9 cellular contexts compared by ENCODE assay signal in the genomic region with DNA sequence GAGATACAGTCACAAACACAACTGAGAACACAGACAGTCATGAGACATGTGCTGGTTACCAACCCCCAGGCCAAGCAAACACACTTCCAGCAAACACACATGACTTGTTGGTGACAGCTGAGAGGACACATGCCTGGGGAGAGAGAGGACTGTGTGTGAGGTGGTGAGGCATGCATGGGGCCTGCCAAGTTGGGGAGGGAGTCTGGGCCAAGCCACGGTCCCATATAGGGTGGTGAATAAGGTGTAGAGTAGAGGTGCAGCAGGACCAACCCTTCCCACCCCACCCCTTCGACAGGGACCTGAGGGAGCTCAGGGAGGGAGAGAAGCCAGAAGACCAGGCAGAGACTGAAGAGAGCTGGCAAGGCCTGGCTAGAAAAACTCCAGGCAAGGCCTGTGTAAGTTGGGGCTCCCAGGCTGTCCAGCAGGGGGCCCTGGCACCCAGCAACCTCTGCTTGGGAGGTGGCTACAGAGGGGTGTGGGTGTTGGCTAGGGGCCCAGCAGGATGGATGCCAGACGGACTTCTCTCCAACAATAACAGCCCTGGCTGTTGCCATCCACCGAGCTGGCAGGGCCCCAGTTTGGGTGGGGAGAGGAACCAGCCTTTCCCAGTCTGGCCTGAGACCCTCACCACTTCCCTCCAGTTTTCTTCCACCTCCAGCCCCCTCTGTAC. TPM values are rescaled to one million over a fixed set of nuclear protein-coding genes. Genes with fewer than 3 reads are reported as not detected.
DNase-seq lines count a peak whose midpoint lies in the region; ATAC-seq and TF ChIP-seq lines count a peak whose summit lies in the region.
"Had no signal": no experiment of that assay in that cellular context is flagged by ENCODE, and none has a peak within 500 bp of the region (broad histone marks: within the 10 kb centered on the region; RNA-seq: fewer than 3 reads in every experiment).

No MANE protein-coding gene starts in this region.

- H3K4me1 ChIP-seq in KMS-11 (ENCODE audit: low read depth, poor library complexity, severe bottlenecking) (peaks cover 70% of the 10 kb centered on the region), foreskin keratinocyte (peaks cover 5% of the 10 kb centered on the region), osteoblast (ENCODE audit: insufficient read depth, low read length) (peaks cover 40% of the 10 kb centered on the region), thymus (ENCODE audit: control insufficient read depth, insufficient read depth, low read length) (peaks cover 57% of the 10 kb centered on the region)

- 12% methylated on average over 4 of the region's 4 CpGs for WGBS in thymus

- ATAC-seq in GM19455 (IDR thresholded peaks at IDR 0.05; ENCODE audit: unreplicated experiment) = peak; percentile 37
- peak; percentile 67 for ATAC-seq in foreskin keratinocyte

- no peak overlapping the region for H3K4me3 ChIP-seq in KMS-11 (IDR thresholded peaks at IDR 0.05; ENCODE audit: insufficient read depth, low read depth, low read length)
- peak overlapping the region; percentile 47 for H3K4me3 ChIP-seq in osteoblast (ENCODE audit: insufficient read depth, low read length)
- H3K4me3 ChIP-seq in thymus (ENCODE audit: low read length) = no peak overlapping the region

- H3K9me3 ChIP-seq in osteoblast (ENCODE audit: low read depth, low read length) (no peaks in the 10 kb centered on the region), thymus (ENCODE audit: control insufficient read depth) (no peaks in the 10 kb centered on the region)

- peak; percentile 82 for TF ChIP-seq CTCF in KMS-11 (conservative IDR thresholded peaks at IDR 0.05; ENCODE audit: low read depth, low read length)
- peak; percentile 82 for TF ChIP-seq CTCF in foreskin keratinocyte (conservative IDR thresholded peaks at IDR 0.05)
- peak; percentile 89 for TF ChIP-seq CTCF in osteoblast (IDR thresholded peaks at IDR 0.05; ENCODE audit: extremely low read depth, low read depth, low read length)

- H4K20me1 ChIP-seq in KMS-11 (ENCODE audit: insufficient read depth) (peaks cover 8% of the 10 kb centered on the region; the same call in 1 of the 2 replicates), osteoblast (ENCODE audit: insufficient read depth, low read length) (no peaks in the 10 kb centered on the region)

- no peaks in the 10 kb centered on the region for H3K27me3 ChIP-seq in KMS-11 (ENCODE audit: insufficient read depth, low read depth)
- H3K27me3 ChIP-seq in foreskin keratinocyte = peaks cover 4% of the 10 kb centered on the region
- no peaks in the 10 kb centered on the region for H3K27me3 ChIP-seq in osteoblast (ENCODE audit: insufficient read depth, low read length)
- no peaks in the 10 kb centered on the region for H3K27me3 ChIP-seq in thymus (ENCODE audit: control insufficient read depth, insufficient read depth)

- H3K27ac ChIP-seq in KMS-11 (peak overlapping the region; percentile 69), foreskin keratinocyte (no peak overlapping the region), osteoblast (ENCODE audit: low read depth, low read length) (no peak overlapping the region), thymus (ENCODE audit: low read depth) (peak overlapping the region; percentile 74)

- H3K9ac ChIP-seq in KMS-11 = peak overlapping the region; percentile 18; the same call in 1 of the 2 replicates

- H3K79me2 ChIP-seq in KMS-11 (ENCODE audit: insufficient read depth, low read depth) = peaks cover 25% of the 10 kb centered on the region
- peaks cover 16% of the 10 kb centered on the region for H3K79me2 ChIP-seq in osteoblast (ENCODE audit: insufficient read depth, low read length)

- DNase-seq in CD1c-positive myeloid dendritic cell (ENCODE audit: extremely low spot score) (peak; percentile 84), SHP77 (lab: John Stamatoyannopoulos, UW) (peak; percentile 84 to 89), foreskin keratinocyte (peak in 1 of 2 donors; percentile 63), osteoblast (ENCODE audit: insufficient read length, low spot score, missing footprints) (peak; percentile 99)
- peak; percentile 53 for DNase-seq in activated gamma-delta T cell treated with anti-CD3 and anti-CD28 coated beads, Interleukin-2, amount 50 U/mL, for 16 hours (ENCODE audit: low read depth)

- peak overlapping the region; percentile 47 for H2AFZ ChIP-seq in KMS-11 (ENCODE audit: low read depth)
- H2AFZ ChIP-seq in osteoblast (ENCODE audit: low read length) = peak overlapping the region; percentile 73

- H3K4me2 ChIP-seq in KMS-11 = peak overlapping the region; percentile 51
- peak overlapping the region; percentile 64 for H3K4me2 ChIP-seq in osteoblast (ENCODE audit: insufficient read depth, low read length)

- no peaks in the 10 kb centered on the region for H3K36me3 ChIP-seq in KMS-11 (ENCODE audit: insufficient read depth)
- no peaks in the 10 kb centered on the region for H3K36me3 ChIP-seq in osteoblast (ENCODE audit: insufficient read depth, low read length)
- no peaks in the 10 kb centered on the region for H3K36me3 ChIP-seq in thymus (ENCODE audit: control insufficient read depth, insufficient read depth)

RNA-seq across cellular contexts. Expression of a gene that starts 2.0 kb away (rescaled TPM):
- total RNA-seq in foreskin keratinocyte = 34.6 and 42.2 TPM in 2 replicates
- polyA plus RNA-seq in foreskin keratinocyte = 42.1 and 50.9 TPM in 2 replicates
- 8.0 and 10.0 TPM in 2 replicates for total RNA-seq in osteoblast
- polyA plus RNA-seq in thymus = 17.9 TPM

RNA-seq across cellular contexts. Expression of a gene that starts 4.7 kb away (rescaled TPM):
- not detected in 2 replicates for total RNA-seq in foreskin keratinocyte
- not detected in 2 replicates for polyA plus RNA-seq in foreskin keratinocyte
- total RNA-seq in osteoblast = not detected in 2 replicates
- 0.80 TPM for polyA plus RNA-seq in thymus
- total RNA-seq: T-helper 2 cell treated with Interferon-gamma antibody and Interleukin-4, amounts not matched to agents 100 ng/mL and 5 ng/mL, for 36 hours had no signal

RNA-seq across cellular contexts. Expression of a gene that starts 25.5 kb away (rescaled TPM):
- total RNA-seq in foreskin keratinocyte (1,007 and 1,222 TPM in 2 replicates), osteoblast (676 and 702 TPM in 2 replicates)
- polyA plus RNA-seq in foreskin keratinocyte (607 and 798 TPM in 2 replicates), thymus (252 TPM)

RNA-seq across cellular contexts. Expression of a gene that starts 35.9 kb away (rescaled TPM):
- 76.7 and 77.0 TPM in 2 replicates for total RNA-seq in foreskin keratinocyte
- polyA plus RNA-seq in foreskin keratinocyte = 72.9 and 79.6 TPM in 2 replicates
- total RNA-seq in osteoblast = 86.0 and 94.1 TPM in 2 replicates
- polyA plus RNA-seq in thymus = 18.8 TPM

RNA-seq across cellular contexts. Expression of a gene that starts 43.9 kb away (rescaled TPM):
- 15.8 and 16.8 TPM in 2 replicates for total RNA-seq in foreskin keratinocyte
- polyA plus RNA-seq in foreskin keratinocyte = 16.9 and 18.7 TPM in 2 replicates
- total RNA-seq in osteoblast = 3.2 and 4.7 TPM in 2 replicates
- polyA plus RNA-seq in thymus = 16.4 TPM

Comparison
In these comparisons a context has a peak if more than half of its experiments do, and no peak if none do; other contexts are left out.
1. H3K27ac ChIP-seq: peak in KMS-11 (single experiment) and thymus (single experiment); none in foreskin keratinocyte (single experiment) and osteoblast (single experiment).
2. Peak in every context shown above with its lines, with median percentiles within 50 percentile points of each other: CTCF ChIP-seq.